In genomic region chr17:43530303-43531081, GRCh38 we compare ENCODE assay signal across 8 cellular contexts. TPM values are rescaled to one million over a fixed set of nuclear protein-coding genes. Genes with fewer than 3 reads are reported as not detected.
DNase-seq lines count a peak whose midpoint lies in the region; ATAC-seq, FAIRE-seq and TF ChIP-seq lines count a peak whose summit lies in the region.

No MANE protein-coding gene starts in this region.

- peak overlapping the region; percentile 99 for H2BK5ac ChIP-seq in H1 (ENCODE audit: low read depth, low read length)

- H4K20me1 ChIP-seq in H1 (replicated peaks in 1 of 2; ENCODE audit: control insufficient read depth in 1 of 2, insufficient read depth in 2 of 2, low read length in 2 of 2), result peaks cover 0 to 2% of the 10 kb centered on the region in 2 experiments

- H2BK12ac ChIP-seq in H1 (ENCODE audit: low read depth, low read length), result peak overlapping the region; percentile 99

- no peak overlapping the region for H3K23ac ChIP-seq in H1 (ENCODE audit: insufficient read length)

- H2BK15ac ChIP-seq in H1 (ENCODE audit: low read length), result peak overlapping the region; percentile 53; the same call in 1 of the 2 replicates

- H3K14ac ChIP-seq in H1 (ENCODE audit: insufficient read length), result no peak overlapping the region

- H3K56ac ChIP-seq in H1 (replicated peaks; ENCODE audit: insufficient read length, low read depth, low read length), result no peak overlapping the region

- peak in 1 of 2 experiments; percentile 94; a peak in 2 of 3 replicates for TF ChIP-seq EP300 in H1 (IDR thresholded peaks at IDR 0.05; ENCODE audit: borderline replicate concordance in 1 of 2, low read depth in 2 of 2, low read length in 2 of 2)

- no peak for ATAC-seq in HG02759 (IDR thresholded peaks at IDR 0.05; ENCODE audit: unreplicated experiment)

- 10% methylated on average over 20 of the region's 23 CpGs; no CpG with 5 or more reads in 1 of the 2 experiments for whole genome bisulfite sequencing in H1 (ENCODE audit: extremely low coverage in 1 of 2, insufficient coverage in 1 of 2, insufficient read length in 1 of 2, insufficient replicate concordance in 2 of 2, low coverage in 1 of 2, low lambda C conversion rate in 2 of 2, missing lambda C conversion rate in 1 of 2), 2 experiments
- WGBS in mesodermal cell (ENCODE audit: insufficient coverage in 2 of 2), 2 experiments, result 4 to 8% methylated on average over 9 to 13 of the region's 23 CpGs

- no peak overlapping the region for H4K5ac ChIP-seq in H1 (ENCODE audit: insufficient read length, low read depth, low read length)

- POLR2A ChIA-PET in H1 (lab: Charles Lee; ENCODE audit: partially characterized antibody), result interaction anchor here (0.6 to 12.6 kb wide), 22 partner anchors 9 to 172 kb away, joined by 3 to 345 read pairs (median 3); partner anchors contain the start of gene ETV4

- H2AK5ac ChIP-seq in H1 (ENCODE audit: low read depth, low read length), result peak overlapping the region; percentile 99

- TF ChIP-seq POLR2A in H1 (IDR thresholded peaks at IDR 0.05; ENCODE audit: control extremely low read depth in 1 of 2, low read depth in 2 of 2, low read length in 2 of 2), result peak in 1 of 2 experiments; percentile 81; a peak in 2 of 3 replicates

- TF ChIP-seq RAD21 in H1 (IDR thresholded peaks at IDR 0.05 in 1 of 2, conservative IDR thresholded peaks at IDR 0.05 in 1 of 2; ENCODE audit: low read depth in 2 of 2, low read length in 2 of 2), result peak; percentile 8 to 10; a peak in 1 of 4 replicates

- FAIRE-seq in H1 (lab: Jason Lieb, UNC), result peak; percentile 96

- TF ChIP-seq CTCF in H1 (IDR thresholded peaks at IDR 0.05; ENCODE audit: control extremely low read depth in 1 of 3, insufficient read depth in 1 of 3, low read depth in 1 of 3, low read length in 3 of 3), result 0 out of 4 replicates have a peak, but pooled peaks of 1 of the 3 experiments have one; percentile 6

- H3K27ac ChIP-seq in H1 (ENCODE audit: low read depth, low read length) (peak overlapping the region; percentile 89), mesodermal cell (ENCODE audit: low read depth, low read length, severe bottlenecking) (peak overlapping the region; percentile 96)

- peak overlapping the region; percentile 93 for H3K18ac ChIP-seq in H1 (ENCODE audit: extremely low read depth, low read length)

- peak overlapping the region; percentile 97 for H4K91ac ChIP-seq in H1 (replicated peaks; ENCODE audit: insufficient read length, low read length)

- CTCF ChIA-PET in H1 (lab: Charles Lee; ENCODE audit: partially characterized antibody), result interaction anchor here (0.9 to 2.4 kb wide), 11 partner anchors 9 to 230 kb away, joined by 3 to 8 read pairs (median 5); no protein-coding TSS in a partner anchor

- peak; percentile 90 for DNase-seq in DMS79 (lab: John Stamatoyannopoulos, UW)
- DNase-seq in NCI-H226, result peak; percentile 87
- DNase-seq in H1 (ENCODE audit: low read depth in 1 of 2, low spot score in 2 of 2), result peak; percentile 93 to 99
- DNase-seq in mesenteric fat pad (ENCODE audit: low spot score), result no peak
- DNase-seq in stimulated activated CD4-positive, alpha-beta T cell treated with anti-CD3 and anti-CD28 coated beads, Interleukin-12 subunit alpha, Interleukin-12 subunit beta, amount 100 ng/mL, for 4 hours, result no peak
- DNase-seq in T-helper 9 cell, result no peak

- H3K4me3 ChIP-seq in H1 (ENCODE audit: extremely low read depth in 1 of 4, insufficient read depth in 2 of 4, low read depth in 3 of 4, low read length in 4 of 4), result peak overlapping the region; percentile 17 to 59 (median 40); a peak in 7 of 8 replicates
- H3K4me3 ChIP-seq in mesodermal cell (ENCODE audit: extremely low read depth, insufficient read depth, low read length, poor library complexity, severe bottlenecking), result peak overlapping the region; percentile 16

- no peaks in the 10 kb centered on the region for H3K27me3 ChIP-seq in H1 (replicated peaks in 1 of 4; ENCODE audit: control insufficient read depth in 3 of 4, extremely low read depth in 1 of 4, insufficient read depth in 3 of 4, low read length in 3 of 4)

- H3K79me1 ChIP-seq in H1 (ENCODE audit: low read depth, low read length), result peaks cover 2% of the 10 kb centered on the region; the same call in 1 of the 2 replicates

- H3K36me3 ChIP-seq in H1 (ENCODE audit: control insufficient read depth in 2 of 4, insufficient read depth in 4 of 4, low read length in 3 of 4) (peaks cover 0 to 16% (median 10%) of the 10 kb centered on the region in 4 experiments; a peak in 4 of 8 replicates), mesodermal cell (ENCODE audit: control insufficient read depth, insufficient read depth, low read length) (peaks cover 62% of the 10 kb centered on the region)

- peak overlapping the region; percentile 84; the same call in 1 of the 2 replicates for H4K8ac ChIP-seq in H1 (ENCODE audit: extremely low read depth, insufficient read depth, low read length)

- H2BK20ac ChIP-seq in H1 (ENCODE audit: low read length), result peak overlapping the region; percentile 97

- H3K79me2 ChIP-seq in H1 (ENCODE audit: control insufficient read depth in 1 of 2, insufficient read depth in 2 of 2, low read length in 2 of 2), result no peaks in the 10 kb centered on the region

- peaks cover 4% of the 10 kb centered on the region; the same call in 1 of the 2 replicates for H3K23me2 ChIP-seq in H1 (ENCODE audit: low read depth, low read length)

- peak overlapping the region; percentile 76 for H3K4ac ChIP-seq in H1 (replicated peaks; ENCODE audit: insufficient read length, low read depth, low read length)

- peak overlapping the region; percentile 35 for H2BK120ac ChIP-seq in H1 (replicated peaks; ENCODE audit: low read depth, low read length)

- peak overlapping the region in 3 of 4 experiments; percentile 25 to 68 (median 62); a peak in 4 of 7 replicates for H3K9ac ChIP-seq in H1 (replicated peaks in 1 of 4; ENCODE audit: extremely low read depth in 1 of 4, low read depth in 3 of 4, low read length in 3 of 4)

- peak overlapping the region; percentile 81 to 93 for H3K4me2 ChIP-seq in H1 (ENCODE audit: insufficient read depth in 1 of 2, low read depth in 2 of 2, low read length in 2 of 2)

- H3K9me3 ChIP-seq in H1 (ENCODE audit: insufficient read depth in 2 of 2, low read depth in 1 of 2, low read length in 1 of 2), result no peaks in the 10 kb centered on the region
- H3K9me3 ChIP-seq in mesodermal cell (ENCODE audit: control insufficient read depth, low read length), result no peaks in the 10 kb centered on the region

- H2AFZ ChIP-seq in H1 (ENCODE audit: low read length), result no peak overlapping the region

- H3K4me1 ChIP-seq in H1 (replicated peaks in 1 of 4; ENCODE audit: control insufficient read depth in 3 of 4, insufficient read depth in 4 of 4, low read length in 3 of 4) (peaks cover 18 to 40% (median 22%) of the 10 kb centered on the region in 4 experiments), mesodermal cell (ENCODE audit: control insufficient read depth, insufficient read depth, low read length, poor library complexity, severe bottlenecking) (peaks cover 46% of the 10 kb centered on the region)

TF ChIP-seq in H1, 55 proteins besides CTCF, POLR2A, EP300 and RAD21 (continues in another document):
- TF ChIP-seq HDAC2 (IDR thresholded peaks at IDR 0.05; ENCODE audit: borderline replicate concordance in 1 of 2, low read depth in 2 of 2, low read length in 2 of 2) (peak in 1 of 2 experiments; percentile 72; a peak in 1 of 4 replicates), TAF1 (IDR thresholded peaks at IDR 0.05; ENCODE audit: low read depth, low read length) (0 out of 2 replicates have a peak, but pooled peaks have one; percentile 34), CREB1 (IDR thresholded peaks at IDR 0.05) (peak; percentile 41), JUND (IDR thresholded peaks at IDR 0.05; ENCODE audit: low read length) (peak; percentile 62; the same call in 1 of the 2 replicates), USF2 (IDR thresholded peaks at IDR 0.05; ENCODE audit: low read length) (no peak), POLR2AphosphoS5 (IDR thresholded peaks at IDR 0.05; ENCODE audit: low read depth, low read length) (peak; percentile 35; the same call in 1 of the 2 replicates)
- TF ChIP-seq, protein P1, sequence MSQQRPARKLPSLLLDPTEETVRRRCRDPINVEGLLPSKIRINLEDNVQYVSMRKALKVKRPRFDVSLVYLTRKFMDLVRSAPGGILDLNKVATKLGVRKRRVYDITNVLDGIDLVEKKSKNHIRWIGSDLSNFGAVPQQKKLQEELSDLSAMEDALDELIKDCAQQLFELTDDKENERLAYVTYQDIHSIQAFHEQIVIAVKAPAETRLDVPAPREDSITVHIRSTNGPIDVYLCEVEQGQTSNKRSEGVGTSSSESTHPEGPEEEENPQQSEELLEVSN (IDR thresholded peaks at IDR 0.05), result no peak; the same call in 1 of the 2 replicates

RNA-seq across cellular contexts. Expression of gene ETV4, which starts 15.6 kb away (rescaled TPM):
- total RNA-seq in H1 (2021; fragmentation: NEBNext Ultra II Directional; extraction: Animal tissue kit (Norgen Biotek cat#: 25700)), result 137 and 143 TPM in 2 replicates
- 75.2 and 95.8 TPM in 2 replicates for polyA plus RNA-seq in H1 (2011; rRNA removed)
- polyA plus RNA-seq in H1 (2011; cell fraction: cytosol; rRNA removed), result 68.9 TPM
- 115 TPM for polyA plus RNA-seq in H1 (2011; cell fraction: nucleus; rRNA removed)
- 94.3 to 115 TPM (median 103 TPM) in 4 replicates for polyA plus RNA-seq in H1 (2012, experiment 1 of 2)
- polyA plus RNA-seq in H1 (2012, experiment 2 of 2), result 146 TPM
- 118 TPM for polyA plus RNA-seq in H1 (2013, experiment 1 of 2)
- 117 TPM for polyA plus RNA-seq in H1 (2013, experiment 2 of 2)
- 41.1 and 46.8 TPM in 2 replicates for polyA minus RNA-seq in H1 (2011; rRNA and poly(A)+ RNA removed)
- 52.2 TPM for polyA minus RNA-seq in H1 (2011; cell fraction: cytosol; rRNA and poly(A)+ RNA removed)
- polyA minus RNA-seq in H1 (2011; cell fraction: nucleus; rRNA and poly(A)+ RNA removed), result 25.6 TPM
- 70.4 TPM for polyA plus RNA-seq in mesodermal cell (2013, experiment 1 of 2)
- polyA plus RNA-seq in mesodermal cell (2013, experiment 2 of 2), result 58.7 TPM
- 0.48 TPM for total RNA-seq in mesenteric fat pad

RNA-seq across cellular contexts. Expression of gene DHX8, which starts 46.7 kb away (rescaled TPM):
- total RNA-seq in H1 (2021; fragmentation: NEBNext Ultra II Directional; extraction: Animal tissue kit (Norgen Biotek cat#: 25700)), result 57.0 and 59.4 TPM in 2 replicates
- polyA plus RNA-seq in H1 (2011; rRNA removed), result 24.8 and 30.5 TPM in 2 replicates
- 28.4 TPM for polyA plus RNA-seq in H1 (2011; cell fraction: cytosol; rRNA removed)
- polyA plus RNA-seq in H1 (2011; cell fraction: nucleus; rRNA removed), result 40.8 TPM
- 36.9 to 50.2 TPM (median 37.4 TPM) in 4 replicates for polyA plus RNA-seq in H1 (2012, experiment 1 of 2)
- 5.1 TPM for polyA plus RNA-seq in H1 (2012, experiment 2 of 2)
- polyA plus RNA-seq in H1 (2013, experiment 1 of 2), result 32.9 TPM
- 33.1 TPM for polyA plus RNA-seq in H1 (2013, experiment 2 of 2)
- 63.5 and 72.5 TPM in 2 replicates for polyA minus RNA-seq in H1 (2011; rRNA and poly(A)+ RNA removed)
- polyA minus RNA-seq in H1 (2011; cell fraction: cytosol; rRNA and poly(A)+ RNA removed), result 29.9 TPM
- polyA minus RNA-seq in H1 (2011; cell fraction: nucleus; rRNA and poly(A)+ RNA removed), result 31.9 TPM
- polyA plus RNA-seq in mesodermal cell (2013, experiment 1 of 2), result 34.3 TPM
- 29.6 TPM for polyA plus RNA-seq in mesodermal cell (2013, experiment 2 of 2)
- total RNA-seq in mesenteric fat pad, result 37.0 TPM

Comparison
In these comparisons a context has a peak if more than half of its experiments do, and no peak if none do; other contexts are left out.
1. DNase-seq: peak in DMS79 (single experiment), NCI-H226 (single experiment) and H1 (2 of 2); none in mesenteric fat pad (single experiment), stimulated activated CD4-positive, alpha-beta T cell treated with anti-CD3 and anti-CD28 coated beads, Interleukin-12 subunit alpha, Interleukin-12 subunit beta, amount 100 ng/mL, for 4 hours (single experiment) and T-helper 9 cell (single experiment).
2. RNA of gene ETV4, which starts 15.6 kb away (total RNA-seq): 137 to 143 TPM in H1; 0.48 TPM in mesenteric fat pad (single experiment); every median in the first group is over 10 times any median in the second.